ENCODE assay signal across 8 cellular contexts in genomic region chr5:137735531-137736284, GRCh38. TPM values are rescaled to one million over a fixed set of nuclear protein-coding genes. Genes with fewer than 3 reads are reported as not detected.
DNase-seq lines count a peak whose midpoint lies in the region; ATAC-seq and TF ChIP-seq lines count a peak whose summit lies in the region.

TSS of gene KLHL3 (minus strand) at chr5:137736089. CDS start at chr5:137735646, 443 bp downstream.

- H3K4me2 ChIP-seq in neural progenitor cell = peak within 1 kb of the TSS; percentile 81

- no peaks in the 10 kb centered on the region for H3K36me3 ChIP-seq in neural progenitor cell

- DNase-seq in NCI-H2107 treated with DMSO at 0.1 percent for 48 hours (lab: John Stamatoyannopoulos, UW; ENCODE audit: unreplicated experiment) (peak; percentile 42), NCI-H2107 (lab: John Stamatoyannopoulos, UW) (no peak), NCI-H69 (lab: John Stamatoyannopoulos, UW) (peak; percentile 95), head of caudate nucleus (peak; percentile 41 to 93 (median 76)), neural progenitor cell (ENCODE audit: low spot score) (peak; percentile 89), HFFc6 (no peak)
- DNase-seq in activated naive CD4-positive, alpha-beta T cell treated with anti-CD3 and anti-CD28 coated beads, Interleukin-2, amount 10 ng/mL, durations not matched to agents 7 days and 5 days = peak; percentile 67

- no peaks in the 10 kb centered on the region for H4K20me1 ChIP-seq in neural progenitor cell (ENCODE audit: low read depth)

- H3K9me3 Mint-ChIP-seq in activated naive CD4-positive, alpha-beta T cell treated with anti-CD3 and anti-CD28 coated beads, Interleukin-2, amount 10 ng/mL, durations not matched to agents 7 days and 5 days = peaks cover 14% of the 10 kb centered on the region
- peaks cover 5% of the 10 kb centered on the region for H3K9me3 Mint-ChIP-seq in neural progenitor cell
- peaks cover 6% of the 10 kb centered on the region for H3K9me3 Mint-ChIP-seq in HFFc6

- H3K9ac ChIP-seq in neural progenitor cell = peak within 1 kb of the TSS; percentile 45

- TF ChIP-seq CTCF in neural progenitor cell (IDR thresholded peaks at IDR 0.05) (peak; percentile 38), HFFc6 (IDR thresholded peaks at IDR 0.05) (no peak; the same call in 1 of the 2 replicates)

- peak; percentile 45 for ATAC-seq in HG02840 (IDR thresholded peaks at IDR 0.05; ENCODE audit: low FRiP score, unreplicated experiment)

- intact Hi-C loops in head of caudate nucleus (cut with DNase I) = no loop called here

- no peak within 1 kb of the TSS for H3K4me3 Mint-ChIP-seq in activated naive CD4-positive, alpha-beta T cell treated with anti-CD3 and anti-CD28 coated beads, Interleukin-2, amount 10 ng/mL, durations not matched to agents 7 days and 5 days
- H3K4me3 Mint-ChIP-seq in neural progenitor cell = no peak within 1 kb of the TSS
- no peak within 1 kb of the TSS for H3K4me3 Mint-ChIP-seq in HFFc6

- H3K79me2 ChIP-seq in neural progenitor cell (ENCODE audit: low read depth) = peaks cover 45% of the 10 kb centered on the region

- H3K9me3 ChIP-seq in neural progenitor cell (ENCODE audit: low read depth) = no peaks in the 10 kb centered on the region

- H3F3A ChIP-seq in neural progenitor cell (ENCODE audit: low read depth) = peaks cover 21% of the 10 kb centered on the region

- H3K36me3 Mint-ChIP-seq in activated naive CD4-positive, alpha-beta T cell treated with anti-CD3 and anti-CD28 coated beads, Interleukin-2, amount 10 ng/mL, durations not matched to agents 7 days and 5 days = peaks cover 22% of the 10 kb centered on the region
- H3K36me3 Mint-ChIP-seq in neural progenitor cell = no peaks in the 10 kb centered on the region
- H3K36me3 Mint-ChIP-seq in HFFc6 (ENCODE audit: low read depth) = no peaks in the 10 kb centered on the region

- H3K4me3 ChIP-seq in neural progenitor cell = peak within 1 kb of the TSS; percentile 74

- CTCF ChIA-PET in activated naive CD4-positive, alpha-beta T cell treated with anti-CD3 and anti-CD28 coated beads, Interleukin-2, amount 10 ng/mL, durations not matched to agents 7 days and 5 days (lab: Charles Lee) = interaction anchor here (1.0 to 18.1 kb wide), 10 partner anchors 15 to 108 kb away, joined by 3 to 551 read pairs (median 6); no protein-coding TSS in a partner anchor

- peak within 1 kb of the TSS; percentile 97 for H2AFZ ChIP-seq in neural progenitor cell (replicated peaks)

- H3K27me3 Mint-ChIP-seq in activated naive CD4-positive, alpha-beta T cell treated with anti-CD3 and anti-CD28 coated beads, Interleukin-2, amount 10 ng/mL, durations not matched to agents 7 days and 5 days = peaks cover 3% of the 10 kb centered on the region
- no peaks in the 10 kb centered on the region for H3K27me3 Mint-ChIP-seq in neural progenitor cell (ENCODE audit: insufficient read depth, low read depth)
- H3K27me3 Mint-ChIP-seq in HFFc6 (ENCODE audit: insufficient read depth) = peaks cover 16% of the 10 kb centered on the region

- peaks cover 56% of the 10 kb centered on the region for H3K4me1 Mint-ChIP-seq in activated naive CD4-positive, alpha-beta T cell treated with anti-CD3 and anti-CD28 coated beads, Interleukin-2, amount 10 ng/mL, durations not matched to agents 7 days and 5 days
- no peaks in the 10 kb centered on the region for H3K4me1 Mint-ChIP-seq in neural progenitor cell
- H3K4me1 Mint-ChIP-seq in HFFc6 (ENCODE audit: low read depth) = peaks cover 17% of the 10 kb centered on the region

- H3K27me3 ChIP-seq in neural progenitor cell = no peaks in the 10 kb centered on the region

- peaks cover 24% of the 10 kb centered on the region for H3K4me1 ChIP-seq in neural progenitor cell

- no peak within 1 kb of the TSS for H3K27ac Mint-ChIP-seq in activated naive CD4-positive, alpha-beta T cell treated with anti-CD3 and anti-CD28 coated beads, Interleukin-2, amount 10 ng/mL, durations not matched to agents 7 days and 5 days
- no peak within 1 kb of the TSS for H3K27ac Mint-ChIP-seq in neural progenitor cell
- no peak within 1 kb of the TSS for H3K27ac Mint-ChIP-seq in HFFc6

- peak within 1 kb of the TSS; percentile 61 for H3K27ac ChIP-seq in neural progenitor cell

RNA-seq across cellular contexts. Expression of gene KLHL3, which starts in this region (rescaled TPM):
- 17.2 and 26.8 TPM in 2 replicates for total RNA-seq in neural progenitor cell (ENCODE audit: low replicate concordance)
- total RNA-seq in HFFc6 (2021; fragmentation: NEBNext Ultra II Directional; extraction: Animal tissue kit (Norgen Biotek cat#: 25700)) = 1 to 10 TPM in 2 of 6 experiments, under 1 TPM in 4; 0.25 to 1.3 (median 0.53) TPM

Comparison
In these comparisons a context has a peak if more than half of its experiments do, and no peak if none do; other contexts are left out.
1. DNase-seq: peak in NCI-H2107 treated with DMSO at 0.1 percent for 48 hours (single experiment), NCI-H69 (single experiment), activated naive CD4-positive, alpha-beta T cell treated with anti-CD3 and anti-CD28 coated beads, Interleukin-2, amount 10 ng/mL, durations not matched to agents 7 days and 5 days (single experiment), head of caudate nucleus (42 of 42) and neural progenitor cell (single experiment); none in NCI-H2107 (single experiment) and HFFc6 (single experiment).